8 cellular contexts compared by ENCODE assay signal in genomic region chr1:245156041-245156735, GRCh38. TPM values are rescaled to one million over a fixed set of nuclear protein-coding genes. Genes with fewer than 3 reads are reported as not detected.
A peak's percentile ranks its signal among the peaks of the same experiment; 100 is the strongest.
DNase-seq lines count a peak whose midpoint lies in the region; ATAC-seq and TF ChIP-seq lines count a peak whose summit lies in the region.

No MANE protein-coding gene starts in this region.

- H3K9me3 ChIP-seq in KOPT-K1 (ENCODE audit: insufficient read depth, low read length, poor library complexity, severe bottlenecking), result no peaks in the 10 kb centered on the region

- no peaks in the 10 kb centered on the region for H3K9me3 Mint-ChIP-seq in activated T-helper 2 cell treated with anti-CD3 and anti-CD28 coated beads, Interferon-gamma antibody, Interleukin-2, Interleukin-4, amounts not matched to agents 10 μg/mL and 5 μg/mL and 100 μg/mL, durations not matched to agents 14 hours and 24 hours and 36 hours
- no peaks in the 10 kb centered on the region for H3K9me3 Mint-ChIP-seq in nephron progenitor cell

- TF ChIP-seq CTCF in fibroblast of the aortic adventitia (IDR thresholded peaks at IDR 0.05; ENCODE audit: insufficient read depth, low read length) (peak; percentile 78), nephron progenitor cell (IDR thresholded peaks at IDR 0.05) (peak; percentile 71)

- H3K4me3 ChIP-seq in fibroblast of the aortic adventitia (ENCODE audit: low read depth, low read length), result peak overlapping the region; percentile 90

- intact Hi-C loops in activated T-helper 2 cell treated with anti-CD3 and anti-CD28 coated beads, Interferon-gamma antibody, Interleukin-2, Interleukin-4, amounts not matched to agents 10 μg/mL and 5 μg/mL and 100 μg/mL, durations not matched to agents 14 hours and 24 hours and 36 hours (cut with micrococcal nuclease), result loop anchor here (10.0 kb wide), 2 partner anchors 301 to 1549 kb away; no protein-coding TSS in a partner anchor

- H3K4me3 Mint-ChIP-seq in activated T-helper 2 cell treated with anti-CD3 and anti-CD28 coated beads, Interferon-gamma antibody, Interleukin-2, Interleukin-4, amounts not matched to agents 10 μg/mL and 5 μg/mL and 100 μg/mL, durations not matched to agents 14 hours and 24 hours and 36 hours (ENCODE audit: low read depth), result peak overlapping the region; percentile 71
- peak overlapping the region; percentile 96 for H3K4me3 Mint-ChIP-seq in nephron progenitor cell

- no peaks in the 10 kb centered on the region for H3K36me3 ChIP-seq in KOPT-K1 (ENCODE audit: insufficient read depth, low read length)

- H3K36me3 Mint-ChIP-seq in activated T-helper 2 cell treated with anti-CD3 and anti-CD28 coated beads, Interferon-gamma antibody, Interleukin-2, Interleukin-4, amounts not matched to agents 10 μg/mL and 5 μg/mL and 100 μg/mL, durations not matched to agents 14 hours and 24 hours and 36 hours (ENCODE audit: low read depth), result no peaks in the 10 kb centered on the region
- H3K36me3 Mint-ChIP-seq in nephron progenitor cell (ENCODE audit: low read depth), result peaks cover 17% of the 10 kb centered on the region

- peak; percentile 97 for ATAC-seq in GM21825 (IDR thresholded peaks at IDR 0.05; ENCODE audit: unreplicated experiment)
- ATAC-seq in stimulated activated naive CD8-positive, alpha-beta T cell treated with anti-CD3 and anti-CD28 coated beads, Interleukin-15, Interleukin-2, amounts not matched to agents 100 U/mL and 50 U/mL, for 24 hours, result peak; percentile 90

- H3K27ac Mint-ChIP-seq in activated T-helper 2 cell treated with anti-CD3 and anti-CD28 coated beads, Interferon-gamma antibody, Interleukin-2, Interleukin-4, amounts not matched to agents 10 μg/mL and 5 μg/mL and 100 μg/mL, durations not matched to agents 14 hours and 24 hours and 36 hours, result no peak overlapping the region
- H3K27ac Mint-ChIP-seq in nephron progenitor cell, result peak overlapping the region; percentile 27

- H3K27me3 Mint-ChIP-seq in activated T-helper 2 cell treated with anti-CD3 and anti-CD28 coated beads, Interferon-gamma antibody, Interleukin-2, Interleukin-4, amounts not matched to agents 10 μg/mL and 5 μg/mL and 100 μg/mL, durations not matched to agents 14 hours and 24 hours and 36 hours (ENCODE audit: low read depth), result peaks cover 61% of the 10 kb centered on the region
- H3K27me3 Mint-ChIP-seq in nephron progenitor cell (ENCODE audit: low read depth, poor library complexity), result peaks cover 8% of the 10 kb centered on the region

- H3K27ac ChIP-seq in KOPT-K1 (ENCODE audit: low read depth, low read length, poor library complexity, severe bottlenecking), result peak overlapping the region; percentile 1

- peak; percentile 61 for DNase-seq in DMS79 treated with DMSO at 0.1 percent for 48 hours (lab: John Stamatoyannopoulos, UW)
- peak; percentile 93 for DNase-seq in RPMI8226
- peak; percentile 77 for DNase-seq in activated T-helper 2 cell treated with anti-CD3 and anti-CD28 coated beads, Interferon-gamma antibody, Interleukin-2, Interleukin-4, amounts not matched to agents 10 μg/mL and 5 μg/mL and 100 μg/mL, durations not matched to agents 14 hours and 24 hours and 36 hours (ENCODE audit: low spot score)
- DNase-seq in fibroblast of the aortic adventitia (ENCODE audit: low read depth), result peak; percentile 71
- peak; percentile 92 for DNase-seq in nephron progenitor cell
- DNase-seq in stimulated activated naive CD8-positive, alpha-beta T cell treated with anti-CD3 and anti-CD28 coated beads, Interleukin-15, Interleukin-2, amounts not matched to agents 100 U/mL and 50 U/mL, for 24 hours, result peak; percentile 87

- peaks cover 17% of the 10 kb centered on the region for H3K4me1 Mint-ChIP-seq in activated T-helper 2 cell treated with anti-CD3 and anti-CD28 coated beads, Interferon-gamma antibody, Interleukin-2, Interleukin-4, amounts not matched to agents 10 μg/mL and 5 μg/mL and 100 μg/mL, durations not matched to agents 14 hours and 24 hours and 36 hours (ENCODE audit: low read depth)
- peaks cover 38% of the 10 kb centered on the region for H3K4me1 Mint-ChIP-seq in nephron progenitor cell

RNA-seq across cellular contexts. Expression of gene KIF26B, which starts 1.4 kb away (rescaled TPM):
- 0.28 and 0.37 TPM in 2 replicates for total RNA-seq in activated T-helper 2 cell treated with anti-CD3 and anti-CD28 coated beads, Interferon-gamma antibody, Interleukin-2, Interleukin-4, amounts not matched to agents 10 μg/mL and 5 μg/mL and 100 μg/mL, durations not matched to agents 14 hours and 24 hours and 36 hours
- 4.6 and 20.9 TPM in 2 replicates for total RNA-seq in fibroblast of the aortic adventitia (ENCODE audit: low replicate concordance)

Comparison
In these comparisons a context has a peak if more than half of its experiments do, and no peak if none do; other contexts are left out.
1. Peak in every context shown above with its lines: DNase-seq, ATAC-seq, H3K4me3 ChIP-seq and H3K27ac ChIP-seq.